ENCODE assay signal across 8 cellular contexts in the genomic region with DNA sequence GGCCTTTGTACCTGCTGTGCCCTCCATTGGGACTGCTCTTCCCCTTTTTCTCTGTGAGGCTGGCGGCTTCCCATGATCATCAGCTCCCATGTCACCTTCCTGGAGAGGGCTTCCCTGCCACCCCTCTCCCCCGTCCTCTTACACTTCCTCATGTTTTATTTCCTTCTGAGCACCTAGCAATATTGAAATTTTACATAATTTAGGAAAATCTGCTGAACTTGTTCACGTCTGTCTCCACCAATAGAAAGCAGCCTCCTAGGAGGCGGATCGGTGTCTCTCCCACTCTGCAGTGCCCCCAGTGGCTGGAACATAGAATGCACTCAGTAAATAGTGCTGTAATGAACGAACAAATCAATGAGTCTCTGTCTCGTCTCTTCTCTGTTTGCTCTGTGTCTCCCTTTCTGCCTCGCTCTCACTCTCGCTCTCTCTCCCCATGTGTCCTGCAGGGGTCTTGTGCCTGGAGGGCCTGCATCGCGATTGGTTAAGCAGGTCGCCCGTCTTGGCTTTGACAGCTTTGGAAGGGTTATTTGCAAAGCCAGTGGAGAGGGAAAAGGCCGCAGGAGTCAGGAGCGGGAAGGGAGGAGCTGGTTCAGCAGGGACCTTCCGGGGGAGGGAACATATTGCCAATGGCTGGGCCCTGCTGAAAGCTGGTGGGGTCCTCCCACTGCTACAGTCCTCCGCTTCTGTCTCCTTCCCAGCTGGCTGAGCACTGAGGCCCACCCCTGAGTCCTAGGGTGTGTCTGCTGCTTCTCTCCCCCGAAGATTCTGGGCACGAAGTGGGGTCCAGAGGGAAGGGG. TPM values are rescaled to one million over a fixed set of nuclear protein-coding genes. Genes with fewer than 3 reads are reported as not detected.
DNase-seq lines count a peak whose midpoint lies in the region; ATAC-seq and TF ChIP-seq lines count a peak whose summit lies in the region.

No MANE protein-coding gene starts in this region.

- peak overlapping the region; percentile 51 for H3K9ac ChIP-seq in ES-I3 (ENCODE audit: low read depth, low read length)
- no peak overlapping the region for H3K9ac ChIP-seq in PC-3 (ENCODE audit: low read length)

- H3K36me3 ChIP-seq in ES-I3 (ENCODE audit: insufficient read depth, low read length) = no peaks in the 10 kb centered on the region
- H3K36me3 ChIP-seq in PC-3 (ENCODE audit: low read depth, low read length) = no peaks in the 10 kb centered on the region

- H3K4me1 ChIP-seq in ES-I3 (ENCODE audit: insufficient read depth, low read length) (peaks cover 12% of the 10 kb centered on the region; the same call in 1 of the 2 replicates), PC-3 (ENCODE audit: insufficient read depth, low read length) (peaks cover 35% of the 10 kb centered on the region)

- peaks cover 3% of the 10 kb centered on the region for H3K27me3 Mint-ChIP-seq in activated T-cell treated with anti-CD3 and anti-CD28 coated beads, Interleukin-2, amount 50 U/mL, for 4 hours (ENCODE audit: low read depth)
- H3K27me3 Mint-ChIP-seq in naive thymus-derived CD8-positive, alpha-beta T cell = peaks cover 5 to 16% (median 7%) of the 10 kb centered on the region in 5 donors
- peaks cover 8 to 17% of the 10 kb centered on the region in 2 donors for H3K27me3 Mint-ChIP-seq in stimulated activated naive B cell treated with anti-CD40 and anti-IgM and Interleukin-4, amounts not matched to agents 10 μg/mL and 1 μg/mL and 100 μg/mL, for 72 hours

- peak overlapping the region; percentile 85 for H2AFZ ChIP-seq in PC-3 (ENCODE audit: low read length)

- no peaks in the 10 kb centered on the region for H3K36me3 Mint-ChIP-seq in activated T-cell treated with anti-CD3 and anti-CD28 coated beads, Interleukin-2, amount 50 U/mL, for 4 hours (ENCODE audit: insufficient read depth)
- H3K36me3 Mint-ChIP-seq in naive thymus-derived CD8-positive, alpha-beta T cell = no peaks in the 10 kb centered on the region
- no peaks in the 10 kb centered on the region for H3K36me3 Mint-ChIP-seq in stimulated activated naive B cell treated with anti-CD40 and anti-IgM and Interleukin-4, amounts not matched to agents 10 μg/mL and 1 μg/mL and 100 μg/mL, for 72 hours

- peak; percentile 64 for ATAC-seq in PC-3
- peak; percentile 50 to 52 for ATAC-seq in activated T-cell treated with anti-CD3 and anti-CD28 coated beads, Interleukin-2, amount 50 U/mL, for 4 hours
- peak; percentile 52 to 70 for ATAC-seq in naive thymus-derived CD8-positive, alpha-beta T cell
- ATAC-seq in stimulated activated naive B cell treated with anti-CD40 and anti-IgM and Interleukin-4, amounts not matched to agents 10 μg/mL and 1 μg/mL and 100 μg/mL, for 72 hours (replicated peaks) = peak; percentile 86 to 87

- H3K4me1 Mint-ChIP-seq in activated T-cell treated with anti-CD3 and anti-CD28 coated beads, Interleukin-2, amount 50 U/mL, for 4 hours (ENCODE audit: low read depth) = peaks cover 13% of the 10 kb centered on the region
- H3K4me1 Mint-ChIP-seq in naive thymus-derived CD8-positive, alpha-beta T cell = no peaks in the 10 kb centered on the region
- peaks cover 8 to 11% of the 10 kb centered on the region in 2 donors for H3K4me1 Mint-ChIP-seq in stimulated activated naive B cell treated with anti-CD40 and anti-IgM and Interleukin-4, amounts not matched to agents 10 μg/mL and 1 μg/mL and 100 μg/mL, for 72 hours

- BruUV-seq in PC-3 (replicated peaks; lab: Mats Ljungman, UMichigan) = no TSS peak

- H3K79me2 ChIP-seq in PC-3 (ENCODE audit: low read length) = no peaks in the 10 kb centered on the region

- TF ChIP-seq CTCF in PC-3 (conservative IDR thresholded peaks at IDR 0.05; ENCODE audit: low read depth, low read length) (peak; percentile 94), fibroblast of mammary gland (conservative IDR thresholded peaks at IDR 0.05; ENCODE audit: control insufficient read depth, insufficient read depth, low read depth, low read length) (peak; percentile 91)

- H3K4me2 ChIP-seq in PC-3 (ENCODE audit: low read length) = peak overlapping the region; percentile 67

- no peaks in the 10 kb centered on the region for H3F3A ChIP-seq in PC-3 (ENCODE audit: low read length, unreplicated experiment)

- DNase-seq in HS-5 (ENCODE audit: low read depth) = peak; percentile 19
- DNase-seq in PC-3 = peak; percentile 74
- DNase-seq in activated T-cell treated with anti-CD3 and anti-CD28 coated beads, Interleukin-2, amount 50 U/mL, for 4 hours = peak; percentile 51
- peak; percentile 65 for DNase-seq in fibroblast of mammary gland (ENCODE audit: low read depth)
- DNase-seq in naive thymus-derived CD8-positive, alpha-beta T cell = peak; percentile 13 to 70 (median 33)
- peak; percentile 52 for DNase-seq in stimulated activated naive B cell treated with anti-CD40 and anti-IgM and Interleukin-4, amounts not matched to agents 10 μg/mL and 1 μg/mL and 100 μg/mL, for 72 hours
- DNase-seq in DMS79 treated with DMSO at 0.1 percent for 48 hours (lab: John Stamatoyannopoulos, UW) = no peak

- H3K9me3 Mint-ChIP-seq in activated T-cell treated with anti-CD3 and anti-CD28 coated beads, Interleukin-2, amount 50 U/mL, for 4 hours = no peaks in the 10 kb centered on the region
- no peaks in the 10 kb centered on the region for H3K9me3 Mint-ChIP-seq in naive thymus-derived CD8-positive, alpha-beta T cell
- H3K9me3 Mint-ChIP-seq in stimulated activated naive B cell treated with anti-CD40 and anti-IgM and Interleukin-4, amounts not matched to agents 10 μg/mL and 1 μg/mL and 100 μg/mL, for 72 hours = no peaks in the 10 kb centered on the region

- H4K20me1 ChIP-seq in PC-3 (ENCODE audit: low read length) = no peaks in the 10 kb centered on the region

- H3K9me2 ChIP-seq in PC-3 (replicated peaks; ENCODE audit: low read length) = no peaks in the 10 kb centered on the region

- intact Hi-C loops in PC-3 (cut with micrococcal nuclease) = loop anchor here (2.0 kb wide), 1 partner anchor 118 kb away; no protein-coding TSS in a partner anchor

- no peak overlapping the region for H3K27ac Mint-ChIP-seq in naive thymus-derived CD8-positive, alpha-beta T cell
- no peak overlapping the region for H3K27ac Mint-ChIP-seq in stimulated activated naive B cell treated with anti-CD40 and anti-IgM and Interleukin-4, amounts not matched to agents 10 μg/mL and 1 μg/mL and 100 μg/mL, for 72 hours

- H3K4me3 ChIP-seq in PC-3 (ENCODE audit: low read length) (peak overlapping the region; percentile 39; the same call in 1 of the 2 replicates), fibroblast of mammary gland (ENCODE audit: control insufficient read depth, low read depth, low read length) (peak overlapping the region; percentile 41)

- POLR2A ChIA-PET in PC-3 (lab: Charles Lee; ENCODE audit: unreplicated experiment) = no interaction called here
- POLR2A ChIA-PET in naive thymus-derived CD8-positive, alpha-beta T cell (lab: Charles Lee) = no interaction called here

- H3K9me3 ChIP-seq in ES-I3 (ENCODE audit: control insufficient read depth, insufficient read depth, low read length) (no peaks in the 10 kb centered on the region), PC-3 (ENCODE audit: low read length) (no peaks in the 10 kb centered on the region)

- no peak overlapping the region for H3K4me3 Mint-ChIP-seq in activated T-cell treated with anti-CD3 and anti-CD28 coated beads, Interleukin-2, amount 50 U/mL, for 4 hours
- H3K4me3 Mint-ChIP-seq in naive thymus-derived CD8-positive, alpha-beta T cell = no peak overlapping the region
- no peak overlapping the region for H3K4me3 Mint-ChIP-seq in stimulated activated naive B cell treated with anti-CD40 and anti-IgM and Interleukin-4, amounts not matched to agents 10 μg/mL and 1 μg/mL and 100 μg/mL, for 72 hours

- CTCF ChIA-PET in PC-3 (lab: Charles Lee) = no interaction called here

- no peaks in the 10 kb centered on the region for H3K27me3 ChIP-seq in PC-3 (ENCODE audit: low read length)

- no peak overlapping the region for H3K27ac ChIP-seq in PC-3 (ENCODE audit: low read length)

RNA-seq across cellular contexts. Expression of gene OCSTAMP, which starts 12.1 kb away (rescaled TPM):
- total RNA-seq in PC-3 (2014; rRNA removed) = not detected in 2 replicates
- under 1 TPM in 1 of 3 donors, not detected in 2; 0.16 TPM for total RNA-seq in activated T-cell treated with anti-CD3 and anti-CD28 coated beads, Interleukin-2, amount 50 U/mL, for 4 hours
- not detected for total RNA-seq in naive thymus-derived CD8-positive, alpha-beta T cell
- polyA plus RNA-seq in naive thymus-derived CD8-positive, alpha-beta T cell = not detected

RNA-seq across cellular contexts. Expression of gene ZNF334, which starts 49.2 kb away (rescaled TPM):
- total RNA-seq in PC-3 (2014; rRNA removed) = 0.52 and 0.58 TPM in 2 replicates
- total RNA-seq in activated T-cell treated with anti-CD3 and anti-CD28 coated beads, Interleukin-2, amount 50 U/mL, for 4 hours = under 1 TPM; 0.42 to 0.63 (median 0.49) TPM
- total RNA-seq in naive thymus-derived CD8-positive, alpha-beta T cell = under 1 TPM; 0.81 to 0.91 TPM
- under 1 TPM in 1 of 3 donors, not detected in 2; 0.26 TPM for polyA plus RNA-seq in naive thymus-derived CD8-positive, alpha-beta T cell
